ENCODE assay signal across 35 cellular contexts in the genomic region with DNA sequence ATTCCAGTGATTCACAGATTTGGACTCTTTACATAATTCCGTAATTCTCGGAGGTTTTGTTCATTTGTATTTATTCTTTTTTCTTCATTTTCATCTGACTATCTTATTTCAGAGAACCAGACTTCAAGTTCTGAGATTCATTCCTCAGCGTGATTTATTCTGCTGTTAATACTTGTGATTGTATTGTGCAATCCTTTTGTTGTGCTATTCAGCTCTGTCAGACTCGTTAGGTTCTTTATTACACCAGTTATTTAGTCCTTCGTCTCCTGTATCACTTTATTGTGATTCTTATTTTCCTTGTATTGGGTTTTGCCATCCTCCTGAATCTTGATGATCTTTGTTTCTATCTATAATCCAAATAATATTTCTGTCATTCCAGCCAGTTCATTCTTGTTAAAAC.
"Had no signal": no experiment of that assay in that cellular context is flagged by ENCODE, and none has a peak within 500 bp of the region (broad histone marks: within the 10 kb centered on the region; RNA-seq: fewer than 3 reads in every experiment).

No MANE protein-coding gene starts in this region.

- H3K36me3 ChIP-seq: MG63 had no signal

- DNase-seq: Karpas-422, Kasumi-1, MG63, MM.1S, MV-4-11, NCI-H1048, NCI-H1092, NCI-H1092 treated with DMSO at 0.1 percent for 48 hours, NCI-H1105, NCI-H1105 treated with DMSO at 0.1 percent for 48 hours, NCI-H1417, NCI-H1417 treated with DMSO at 0.1 percent for 48 hours, NCI-H1436, NCI-H1436 treated with DMSO at 0.1 percent for 48 hours, NCI-H146, NCI-H1694, NCI-H1694 treated with DMSO at 0.1 percent for 48 hours, NCI-H187, NCI-H187 treated with DMSO at 0.1 percent for 48 hours, NCI-H1930, NCI-H2029, NCI-H2029 treated with DMSO at 0.1 percent for 48 hours, NCI-H2081, NCI-H2081 treated with DMSO at 0.1 percent for 48 hours, NCI-H2107, NCI-H2171, NCI-H2171 treated with DMSO at 0.1 percent for 48 hours, NCI-H2227 treated with DMSO at 0.1 percent for 48 hours, NCI-H226, NCI-H345, NCI-H446, NCI-H446 treated with DMSO at 0.1 percent for 48 hours, NCI-H510A, NCI-H510A treated with DMSO at 0.1 percent for 48 hours, NCI-H524 had no signal

- H3K27me3 ChIP-seq: MG63 had no signal

- H3K4me3 ChIP-seq: MG63 had no signal

- H3K9me3 ChIP-seq: MG63 had no signal
